Comparison of ENCODE assay signal across 17 cellular contexts in genomic region chr5:157357823-157358222, GRCh38.
A peak's percentile ranks its signal among the peaks of the same experiment; 100 is the strongest.
DNase-seq lines count a peak whose midpoint lies in the region; ATAC-seq, FAIRE-seq and TF ChIP-seq lines count a peak whose summit lies in the region.
"Had no signal": no experiment of that assay in that cellular context is flagged by ENCODE, and none has a peak within 500 bp of the region (broad histone marks: within the 10 kb centered on the region; RNA-seq: fewer than 3 reads in every experiment).

No MANE protein-coding gene starts in this region.

- no peaks in the 10 kb centered on the region for H3K27me3 Mint-ChIP-seq in activated CD8-positive, alpha-beta memory T cell treated with anti-CD3 and anti-CD28 coated beads, Interleukin-2, amount 10 ng/mL, durations not matched to agents 7 days and 5 days
- no peaks in the 10 kb centered on the region for H3K27me3 Mint-ChIP-seq in activated naive CD8-positive, alpha-beta T cell
- H3K27me3 Mint-ChIP-seq in activated naive CD8-positive, alpha-beta T cell treated with anti-CD3 and anti-CD28 coated beads, Interleukin-2, amount 50 U/mL, for 24 hours, result no peaks in the 10 kb centered on the region
- no peaks in the 10 kb centered on the region for H3K27me3 Mint-ChIP-seq in CD8-positive, alpha-beta T cell (ENCODE audit: low read depth)

- 22% methylated on average over 6 of the region's 6 CpGs for WGBS in K562 (ENCODE audit: insufficient coverage, low coverage, missing lambda C conversion rate)
- 90 to 97% methylated on average over 6 of the region's 6 CpGs for WGBS in aorta, 2 donors

- peaks cover 6% of the 10 kb centered on the region for H3K4me1 Mint-ChIP-seq in activated CD8-positive, alpha-beta memory T cell treated with anti-CD3 and anti-CD28 coated beads, Interleukin-2, amount 10 ng/mL, durations not matched to agents 7 days and 5 days
- peaks cover 15% of the 10 kb centered on the region for H3K4me1 Mint-ChIP-seq in activated naive CD8-positive, alpha-beta T cell (ENCODE audit: low read depth)
- H3K4me1 Mint-ChIP-seq in activated naive CD8-positive, alpha-beta T cell treated with anti-CD3 and anti-CD28 coated beads, Interleukin-2, amount 50 U/mL, for 24 hours, result peaks cover 31% of the 10 kb centered on the region
- peaks cover 9% of the 10 kb centered on the region for H3K4me1 Mint-ChIP-seq in CD8-positive, alpha-beta T cell (ENCODE audit: low read depth)

- no peak overlapping the region for H3K27ac ChIP-seq in CD8-positive, alpha-beta T cell (ENCODE audit: low read depth, low read length)
- H3K27ac ChIP-seq in K562 (ENCODE audit: extremely low read depth, low read depth, low read length), result no peak overlapping the region
- H3K27ac ChIP-seq in aorta (ENCODE audit: low read depth in 1 of 2, low read length in 2 of 2), result no peak overlapping the region
- H3K27ac ChIP-seq: 22Rv1, HL-60 had no signal

- no peak overlapping the region for H2AFZ ChIP-seq in K562 (ENCODE audit: low read depth, low read length)
- H2AFZ ChIP-seq: GM23338 had no signal

- intact Hi-C loops in CD8-positive, alpha-beta T cell (cut with DNase I, micrococcal nuclease), result no loop called here
- intact Hi-C loops in K562 (cut with micrococcal nuclease), result no loop called here
- intact Hi-C loops in aorta (cut with DNase I), result no loop called here

- peaks cover 76% of the 10 kb centered on the region for H3K36me3 ChIP-seq in CD8-positive, alpha-beta T cell (ENCODE audit: insufficient read depth, low read length)
- H3K36me3 ChIP-seq in K562 (ENCODE audit: control insufficient read depth, insufficient read depth, low read length) (no peaks in the 10 kb centered on the region), aorta (ENCODE audit: control insufficient read depth in 1 of 2, insufficient read depth in 2 of 2, low read length in 1 of 2) (peaks cover 0 to 5% of the 10 kb centered on the region in 2 donors)

- no peak overlapping the region for H3K4me3 ChIP-seq in CD8-positive, alpha-beta T cell (ENCODE audit: low read depth, low read length)
- no peak overlapping the region for H3K4me3 ChIP-seq in K562
- no peak overlapping the region for H3K4me3 ChIP-seq in aorta (ENCODE audit: low read length in 2 of 2)
- H3K4me3 ChIP-seq: GM12878, GM23338 had no signal

- H3K27me3 ChIP-seq in CD8-positive, alpha-beta T cell (ENCODE audit: insufficient read depth, low read length), result no peaks in the 10 kb centered on the region
- H3K27me3 ChIP-seq in K562 (ENCODE audit: control insufficient read depth in 2 of 2, insufficient read depth in 2 of 2, low read length in 2 of 2), result peaks cover 0 to 11% of the 10 kb centered on the region in 2 experiments; a peak in 2 of 5 replicates
- H3K27me3 ChIP-seq in aorta (ENCODE audit: control insufficient read depth in 1 of 2, insufficient read depth in 2 of 2, low read length in 1 of 2), result no peaks in the 10 kb centered on the region

- no peak for TF ChIP-seq POLR2A in K562 (conservative IDR thresholded peaks at IDR 0.05)

- in situ Hi-C loops in K562 (cut with MboI), result no loop called here

- no peak for TF ChIP-seq RAD21 in K562 (CRISPR knock-in tag; conservative IDR thresholded peaks at IDR 0.05 in 1 of 2, IDR thresholded peaks at IDR 0.05 in 1 of 2)

- peak; percentile 17 for DNase-seq in activated CD8-positive, alpha-beta memory T cell treated with anti-CD3 and anti-CD28 coated beads for 24 hours
- DNase-seq in activated CD8-positive, alpha-beta memory T cell treated with anti-CD3 and anti-CD28 coated beads, Interleukin-2, amount 10 ng/mL, durations not matched to agents 7 days and 5 days, result no peak
- DNase-seq in activated naive CD8-positive, alpha-beta T cell treated with anti-CD3 and anti-CD28 coated beads, Interleukin-2, amount 50 U/mL, for 24 hours, result no peak
- no peak for DNase-seq in CD8-positive, alpha-beta T cell
- no peak for DNase-seq in K562 (ENCODE audit: extremely low read depth in 1 of 4, low spot score in 3 of 4)
- no peak for DNase-seq in aorta
- DNase-seq: Calu3, DMS 273 treated with DMSO at 0.1 percent for 48 hours, H7 had no signal

- ATAC-seq in activated CD8-positive, alpha-beta memory T cell treated with anti-CD3 and anti-CD28 coated beads, Interleukin-2, amount 10 ng/mL, durations not matched to agents 7 days and 5 days, result no peak
- ATAC-seq in activated naive CD8-positive, alpha-beta T cell treated with anti-CD3 and anti-CD28 coated beads, Interleukin-2, amount 50 U/mL, for 24 hours, result no peak
- ATAC-seq in CD8-positive, alpha-beta T cell, result no peak
- ATAC-seq in K562 (no peak), aorta (ENCODE audit: low FRiP score) (no peak), GM18868 (IDR thresholded peaks at IDR 0.05; ENCODE audit: unreplicated experiment) (no peak)
- ATAC-seq: GM12878, GM23338 had no signal

- H3K4me3 Mint-ChIP-seq in activated CD8-positive, alpha-beta memory T cell treated with anti-CD3 and anti-CD28 coated beads, Interleukin-2, amount 10 ng/mL, durations not matched to agents 7 days and 5 days, result no peak overlapping the region
- no peak overlapping the region for H3K4me3 Mint-ChIP-seq in activated naive CD8-positive, alpha-beta T cell
- no peak overlapping the region for H3K4me3 Mint-ChIP-seq in activated naive CD8-positive, alpha-beta T cell treated with anti-CD3 and anti-CD28 coated beads, Interleukin-2, amount 50 U/mL, for 24 hours
- H3K4me3 Mint-ChIP-seq in CD8-positive, alpha-beta T cell, result no peak overlapping the region
- H3K4me3 Mint-ChIP-seq: CD14-positive monocyte, GM23338 had no signal

- no TSS peak for BruUV-seq in K562 (replicated peaks; lab: Mats Ljungman, UMichigan)

- TF ChIP-seq CTCF in CD8-positive, alpha-beta T cell (IDR thresholded peaks at IDR 0.05), result no peak
- TF ChIP-seq CTCF in K562 (IDR thresholded peaks at IDR 0.05 in 2 of 3, conservative IDR thresholded peaks at IDR 0.05 in 1 of 3; ENCODE audit: insufficient read depth in 2 of 3, low read depth in 1 of 3, low read length in 3 of 3), result no peak

- H3K4me1 ChIP-seq in CD8-positive, alpha-beta T cell (ENCODE audit: insufficient read depth, low read length), result no peaks in the 10 kb centered on the region
- H3K4me1 ChIP-seq in K562 (replicated peaks in 1 of 2; ENCODE audit: control insufficient read depth in 2 of 2, insufficient read depth in 2 of 2, low read length in 2 of 2) (peaks cover 7 to 27% of the 10 kb centered on the region in 2 experiments; a peak in 4 of 5 replicates), aorta (ENCODE audit: control insufficient read depth in 1 of 2, insufficient read depth in 2 of 2, low read length in 2 of 2) (no peaks in the 10 kb centered on the region)

- H3K9me3 ChIP-seq in CD8-positive, alpha-beta T cell (ENCODE audit: low read length), result no peaks in the 10 kb centered on the region
- no peaks in the 10 kb centered on the region for H3K9me3 ChIP-seq in K562 (replicated peaks; ENCODE audit: control insufficient read depth, insufficient read depth, low read depth, low read length)
- no peaks in the 10 kb centered on the region for H3K9me3 ChIP-seq in aorta (ENCODE audit: control insufficient read depth, low read length)

- no peaks in the 10 kb centered on the region for H3K9me3 Mint-ChIP-seq in activated CD8-positive, alpha-beta memory T cell treated with anti-CD3 and anti-CD28 coated beads, Interleukin-2, amount 10 ng/mL, durations not matched to agents 7 days and 5 days (ENCODE audit: low read depth)
- no peaks in the 10 kb centered on the region for H3K9me3 Mint-ChIP-seq in activated naive CD8-positive, alpha-beta T cell (ENCODE audit: low read depth)
- H3K9me3 Mint-ChIP-seq in activated naive CD8-positive, alpha-beta T cell treated with anti-CD3 and anti-CD28 coated beads, Interleukin-2, amount 50 U/mL, for 24 hours, result no peaks in the 10 kb centered on the region
- H3K9me3 Mint-ChIP-seq in CD8-positive, alpha-beta T cell, result no peaks in the 10 kb centered on the region
- H3K9me3 Mint-ChIP-seq: CD14-positive monocyte, GM23338 had no signal

- POLR2A ChIA-PET in CD8-positive, alpha-beta T cell (lab: Charles Lee), result interaction anchor here (0.6 kb wide), 1 partner anchor 230 kb away, joined by 4 read pairs; no protein-coding TSS in a partner anchor
- POLR2A ChIA-PET in K562 (lab: Yijun Ruan, JAX), result no interaction called here

- peaks cover 73% of the 10 kb centered on the region for H3K36me3 Mint-ChIP-seq in activated CD8-positive, alpha-beta memory T cell treated with anti-CD3 and anti-CD28 coated beads, Interleukin-2, amount 10 ng/mL, durations not matched to agents 7 days and 5 days
- H3K36me3 Mint-ChIP-seq in activated naive CD8-positive, alpha-beta T cell, result peaks cover 7% of the 10 kb centered on the region
- peaks cover 52% of the 10 kb centered on the region for H3K36me3 Mint-ChIP-seq in activated naive CD8-positive, alpha-beta T cell treated with anti-CD3 and anti-CD28 coated beads, Interleukin-2, amount 50 U/mL, for 24 hours (ENCODE audit: low read depth)
- H3K36me3 Mint-ChIP-seq in CD8-positive, alpha-beta T cell, result peaks cover 93% of the 10 kb centered on the region

- H3K9me1 ChIP-seq in K562 (ENCODE audit: control insufficient read depth, insufficient read depth, low read length), result no peaks in the 10 kb centered on the region

- H3K79me2 ChIP-seq in K562 (ENCODE audit: control insufficient read depth, insufficient read depth, low read length), result no peaks in the 10 kb centered on the region

- no peak for FAIRE-seq in K562 (lab: Jason Lieb, UNC)
- FAIRE-seq: GM12878, GM18507 had no signal

- H4K20me1 ChIP-seq in K562 (replicated peaks; ENCODE audit: control insufficient read depth, insufficient read depth, low read length), result 0 out of 2 replicates have a peak, but pooled peaks cover 1% of the 10 kb centered on the region

- H3K27ac Mint-ChIP-seq in activated CD8-positive, alpha-beta memory T cell treated with anti-CD3 and anti-CD28 coated beads, Interleukin-2, amount 10 ng/mL, durations not matched to agents 7 days and 5 days, result no peak overlapping the region
- H3K27ac Mint-ChIP-seq in activated naive CD8-positive, alpha-beta T cell, result peak overlapping the region; percentile 64
- H3K27ac Mint-ChIP-seq in activated naive CD8-positive, alpha-beta T cell treated with anti-CD3 and anti-CD28 coated beads, Interleukin-2, amount 50 U/mL, for 24 hours, result no peak overlapping the region
- H3K27ac Mint-ChIP-seq in CD8-positive, alpha-beta T cell, result peak overlapping the region; percentile 20
- H3K27ac Mint-ChIP-seq: CD14-positive monocyte, GM23338 had no signal

- TF ChIP-seq EP300 in K562 (IDR thresholded peaks at IDR 0.05; ENCODE audit: low read length), result no peak

- CTCF ChIA-PET in activated CD8-positive, alpha-beta memory T cell treated with anti-CD3 and anti-CD28 coated beads, Interleukin-2, amount 10 ng/mL, durations not matched to agents 7 days and 5 days (lab: Charles Lee), result no interaction called here
- CTCF ChIA-PET in CD8-positive, alpha-beta T cell (lab: Charles Lee), result interaction anchor here (1.4 to 1.6 kb wide), 2 partner anchors 23 to 30 kb away, joined by 3 to 5 read pairs; no protein-coding TSS in a partner anchor
- CTCF ChIA-PET in K562 (lab: Yijun Ruan, JAX; ENCODE audit: low intra/inter-chr PET ratio), result no interaction called here

- H3K9ac ChIP-seq in K562 (ENCODE audit: insufficient read depth in 1 of 2, low read depth in 2 of 2, low read length in 2 of 2), result no peak overlapping the region

- no peak overlapping the region for H3K4me2 ChIP-seq in K562 (ENCODE audit: insufficient read depth, low read length)
- H3K4me2 ChIP-seq: GM23338 had no signal

Comparison
In these comparisons a context has a peak if more than half of its experiments do, and no peak if none do; other contexts are left out.
1. H3K27ac Mint-ChIP-seq: peak in activated naive CD8-positive, alpha-beta T cell (single experiment) and CD8-positive, alpha-beta T cell (single experiment); none in activated CD8-positive, alpha-beta memory T cell treated with anti-CD3 and anti-CD28 coated beads, Interleukin-2, amount 10 ng/mL, durations not matched to agents 7 days and 5 days (single experiment) and activated naive CD8-positive, alpha-beta T cell treated with anti-CD3 and anti-CD28 coated beads, Interleukin-2, amount 50 U/mL, for 24 hours (single experiment).